8 cellular contexts compared by ENCODE assay signal in the genomic region with DNA sequence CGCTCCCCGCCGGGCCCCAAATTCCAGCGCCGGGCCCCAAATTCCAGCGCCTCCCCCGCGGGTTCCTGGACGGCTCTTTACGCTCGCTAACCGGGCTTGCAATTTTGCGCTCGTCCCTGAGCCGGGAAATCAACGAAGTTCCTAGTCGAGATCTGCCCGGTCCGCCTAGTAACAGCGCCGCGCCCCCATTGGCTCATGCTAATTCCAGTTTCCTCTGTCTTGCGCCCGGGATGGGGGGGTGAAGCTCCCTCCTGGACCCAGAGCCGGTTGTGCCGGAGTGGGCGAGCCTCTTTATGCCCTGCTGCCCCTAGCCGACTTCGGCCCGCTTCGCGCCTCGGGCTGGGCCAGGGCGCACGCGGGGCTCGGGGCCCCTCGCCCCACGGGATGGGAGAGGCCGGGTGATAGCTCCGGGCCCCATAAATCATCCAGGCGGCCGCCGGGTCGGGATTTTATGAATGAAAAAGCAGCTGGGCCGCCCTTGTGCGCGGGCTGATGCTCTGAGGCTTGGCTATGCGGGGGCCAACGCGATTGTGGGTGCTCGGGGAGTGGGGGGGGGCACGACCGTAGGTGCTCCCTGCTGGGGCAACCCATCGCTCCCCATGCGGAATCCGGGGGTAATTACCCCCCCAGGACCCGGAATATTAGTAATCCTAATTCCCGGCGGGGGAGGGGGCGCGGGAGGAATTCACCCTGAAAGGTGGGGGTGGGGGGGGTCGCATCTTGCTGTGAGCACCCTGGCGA. TPM values are rescaled to one million over a fixed set of nuclear protein-coding genes. Genes with fewer than 3 reads are reported as not detected.
DNase-seq lines count a peak whose midpoint lies in the region; ATAC-seq and TF ChIP-seq lines count a peak whose summit lies in the region.

No MANE protein-coding gene starts in this region.

- CTCF ChIA-PET in CD4-positive, alpha-beta T cell (lab: Charles Lee), result no interaction called here

- intact Hi-C loops in CD4-positive, alpha-beta T cell (cut with DNase I, micrococcal nuclease), result no loop called here
- intact Hi-C loops in body of pancreas (cut with DNase I) (no loop called here), psoas muscle (cut with DNase I) (no loop called here)

- H3K36me3 ChIP-seq in HAP-1 (replicated peaks) (no peaks in the 10 kb centered on the region), body of pancreas (replicated peaks in 1 of 2; ENCODE audit: insufficient read depth in 1 of 2, low read depth in 2 of 2) (no peaks in the 10 kb centered on the region), psoas muscle (ENCODE audit: insufficient read depth in 1 of 2, low read depth in 1 of 2) (no peaks in the 10 kb centered on the region)

- no peaks in the 10 kb centered on the region for H3K9me3 ChIP-seq in CD4-positive, alpha-beta T cell (ENCODE audit: control insufficient read depth, low read length)
- no peaks in the 10 kb centered on the region for H3K9me3 ChIP-seq in HAP-1
- H3K9me3 ChIP-seq in body of pancreas, result no peaks in the 10 kb centered on the region
- H3K9me3 ChIP-seq in psoas muscle, result no peaks in the 10 kb centered on the region

- H3K4me3 ChIP-seq in HAP-1 (peak overlapping the region; percentile 31), body of pancreas (no peak overlapping the region), psoas muscle (peak overlapping the region; percentile 55)

- POLR2A ChIA-PET in CD4-positive, alpha-beta T cell (lab: Charles Lee), result no interaction called here

- peaks cover 67% of the 10 kb centered on the region for H3K27me3 Mint-ChIP-seq in CD4-positive, alpha-beta T cell

- no peak overlapping the region for H3K27ac Mint-ChIP-seq in CD4-positive, alpha-beta T cell

- DNase-seq in CD4-positive, alpha-beta T cell, result peak in 1 of 10 experiments; percentile 35
- peak; percentile 85 to 90 for DNase-seq in HAP-1 (ENCODE audit: low spot score in 2 of 2)
- DNase-seq in NCI-H82 (lab: John Stamatoyannopoulos, UW), result peak; percentile 92
- peak; percentile 79 to 89 (median 86) for DNase-seq in body of pancreas
- peak in 43 of 51 donors; percentile 6 to 75 (median 48) for DNase-seq in hypothalamus (lab: John Stamatoyannopoulos, UW)
- peak; percentile 89 to 90 for DNase-seq in psoas muscle

- no peak for TF ChIP-seq CTCF in CD4-positive, alpha-beta T cell (IDR thresholded peaks at IDR 0.05)
- TF ChIP-seq CTCF in body of pancreas (IDR thresholded peaks at IDR 0.05), result no peak
- no peak for TF ChIP-seq CTCF in psoas muscle (IDR thresholded peaks at IDR 0.05)

- no peak for ATAC-seq in CD4-positive, alpha-beta T cell (ENCODE audit: poor library complexity)
- ATAC-seq in body of pancreas (peak; percentile 49), psoas muscle (peak in 3 of 4 donors; percentile 35 to 62 (median 51)), GM21619 (IDR thresholded peaks at IDR 0.05; ENCODE audit: unreplicated experiment) (no peak), GM21390 (IDR thresholded peaks at IDR 0.05; ENCODE audit: unreplicated experiment) (no peak)

- peaks cover 46% of the 10 kb centered on the region for H3K4me1 Mint-ChIP-seq in CD4-positive, alpha-beta T cell (ENCODE audit: low read depth)

- no peaks in the 10 kb centered on the region for H3K9me3 Mint-ChIP-seq in CD4-positive, alpha-beta T cell

- H3K36me3 Mint-ChIP-seq in CD4-positive, alpha-beta T cell (ENCODE audit: low read depth), result no peaks in the 10 kb centered on the region

- WGBS in body of pancreas, 2 donors, result 0 to 1% methylated on average over 26 to 62 of the region's 64 CpGs
- 1 to 2% (median 1%) methylated on average over 63 to 64 of the region's 64 CpGs for WGBS in psoas muscle, 3 donors

- peak; percentile 26 to 50 (median 36) for TF ChIP-seq POLR2A in body of pancreas (IDR thresholded peaks at IDR 0.05)

- peak overlapping the region; percentile 79 for H3K4me3 Mint-ChIP-seq in CD4-positive, alpha-beta T cell

- in situ Hi-C loops in HAP-1 (cut with MboI; ENCODE audit: low sequenced_read_pairs), result no loop called here

- peaks cover 68% of the 10 kb centered on the region for H3K27me3 ChIP-seq in CD4-positive, alpha-beta T cell (ENCODE audit: control insufficient read depth, insufficient read depth, low read length)
- H3K27me3 ChIP-seq in HAP-1 (ENCODE audit: low read depth) (peaks cover 59% of the 10 kb centered on the region), body of pancreas (peaks cover 0 to 12% of the 10 kb centered on the region in 2 donors), psoas muscle (ENCODE audit: insufficient read depth in 3 of 3, low read length in 2 of 3) (peaks cover 0 to 92% (median 28%) of the 10 kb centered on the region in 3 donors)

- no peak overlapping the region for H3K27ac ChIP-seq in CD4-positive, alpha-beta T cell (ENCODE audit: low read depth, low read length)
- peak overlapping the region; percentile 51 to 84 (median 79) for H3K27ac ChIP-seq in body of pancreas
- H3K27ac ChIP-seq in psoas muscle, result peak overlapping the region; percentile 30

- peaks cover 18% of the 10 kb centered on the region for H3K4me1 ChIP-seq in HAP-1
- peaks cover 72% of the 10 kb centered on the region for H3K4me1 ChIP-seq in body of pancreas
- H3K4me1 ChIP-seq in psoas muscle, result peaks cover 36% of the 10 kb centered on the region

RNA-seq across cellular contexts. Expression of gene CCND1, which starts 1.8 kb away (rescaled TPM):
- 1 to 10 TPM; 1.7 to 2.4 TPM for total RNA-seq in CD4-positive, alpha-beta T cell
- total RNA-seq in body of pancreas (100 to 1,000 TPM in 1 of 2 donors, 10 to 100 TPM in 1; 90.3 to 201 TPM), psoas muscle (10 to 100 TPM in 1 of 4 donors, 1 to 10 TPM in 3; 6.5 to 11.3 (median 7.9) TPM)
- 1 to 10 TPM; 1.8 to 2.2 (median 1.8) TPM for polyA plus RNA-seq in psoas muscle

RNA-seq across cellular contexts. Expression of gene LTO1, which starts 36.0 kb away (rescaled TPM):
- total RNA-seq in CD4-positive, alpha-beta T cell, result 10 to 100 TPM; 33.5 to 35.5 TPM
- total RNA-seq in body of pancreas (10 to 100 TPM; 13.0 to 26.7 TPM), psoas muscle (10 to 100 TPM in 1 of 4 donors, 1 to 10 TPM in 3; 8.5 to 15.5 (median 8.7) TPM)
- 10 to 100 TPM in 2 of 3 donors, 1 to 10 TPM in 1; 9.2 to 28.1 (median 21.0) TPM for polyA plus RNA-seq in psoas muscle

Comparison
In these comparisons a context has a peak if more than half of its experiments do, and no peak if none do; other contexts are left out.
1. ATAC-seq: peak in body of pancreas (single experiment) and psoas muscle (3 of 4); none in CD4-positive, alpha-beta T cell (single experiment), GM21619 (single experiment) and GM21390 (single experiment).
2. H3K4me3 ChIP-seq: peak in HAP-1 (single experiment) and psoas muscle (single experiment); none in body of pancreas (0 of 2).
3. RNA of gene CCND1, which starts 1.8 kb away (total RNA-seq): 90.3 to 201 TPM in body of pancreas; 6.5 to 11.3 TPM in psoas muscle and 1.7 to 2.4 TPM in CD4-positive, alpha-beta T cell; every median in the first group is over 4 times any median in the second.